In the genomic region with DNA sequence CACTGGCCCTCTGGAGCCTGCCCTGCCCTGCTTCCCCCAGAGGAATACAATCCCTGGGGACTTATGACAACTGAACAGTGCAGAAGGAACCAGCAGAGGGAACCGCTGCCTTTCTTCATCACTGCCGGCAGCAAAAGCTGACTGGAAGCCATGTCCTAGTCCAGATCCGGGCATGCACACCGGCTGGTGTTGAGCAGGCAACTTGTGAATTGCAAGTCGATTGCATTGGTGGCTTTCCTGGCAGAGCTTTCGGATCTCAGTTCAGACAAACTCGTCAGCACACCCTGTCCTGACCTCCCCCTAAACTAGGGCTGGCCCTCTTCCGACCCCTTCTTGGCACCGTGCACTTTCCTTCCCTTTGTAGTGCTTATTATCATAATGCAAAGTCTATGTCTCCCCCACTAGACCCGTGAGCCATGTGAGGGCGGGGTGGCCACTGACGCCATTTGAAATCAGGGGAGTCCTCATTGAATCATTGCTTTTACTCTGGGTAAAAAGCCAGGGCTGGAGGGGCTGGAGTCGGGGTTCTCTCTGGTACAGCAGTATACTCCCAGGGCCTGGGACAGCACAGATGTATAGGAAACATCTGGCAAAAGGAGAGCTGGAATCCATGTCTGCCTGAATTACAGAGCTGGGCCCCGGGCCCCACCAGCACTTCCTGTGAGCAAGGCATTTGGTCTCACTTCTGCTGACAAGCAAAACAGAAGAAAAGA, we compare ENCODE assay signal across 1 cellular context.
TF ChIP-seq lines count a peak whose summit lies in the region.

No MANE protein-coding gene starts in this region.

TF ChIP-seq in GM12891, 5 proteins besides CTCF, POLR2A, EP300 and RAD21:
- no peak for TF ChIP-seq TAF1 (IDR thresholded peaks at IDR 0.05; ENCODE audit: low read depth, low read length)
- TF ChIP-seq SPI1 (IDR thresholded peaks at IDR 0.05; ENCODE audit: low read depth, low read length), result peak; percentile 33
